In the genomic region with DNA sequence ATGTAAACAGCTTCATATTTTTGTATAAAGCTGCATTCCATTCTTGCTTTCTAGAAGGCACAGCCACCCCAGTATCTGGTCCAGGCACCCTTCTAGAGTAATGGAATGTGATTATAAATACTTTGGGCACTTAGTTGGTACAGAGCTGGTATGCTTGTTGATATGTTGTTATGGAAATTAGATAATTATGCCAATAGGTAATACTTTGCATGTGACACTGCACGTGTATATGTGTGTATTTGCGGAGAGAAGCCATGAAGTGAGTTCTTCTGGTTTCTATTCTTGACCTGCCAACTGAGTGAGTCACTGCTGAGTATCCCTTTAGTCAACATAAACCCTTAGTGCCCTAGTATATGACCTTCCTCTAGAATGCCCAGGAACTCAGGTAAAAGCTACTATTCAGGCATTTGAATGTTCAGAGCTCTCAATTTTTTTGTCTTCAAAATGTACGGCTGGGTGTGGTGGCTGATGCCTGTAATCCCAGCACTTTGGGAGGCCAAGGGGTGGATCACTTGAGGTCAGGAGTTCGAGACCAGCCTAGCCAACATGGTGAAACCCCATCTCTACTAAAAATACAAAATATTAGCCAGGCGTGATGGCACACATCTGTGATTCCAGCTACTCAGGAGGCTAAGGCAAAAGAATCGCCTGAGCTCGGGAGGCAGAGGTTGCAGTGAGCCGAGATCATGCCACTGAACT, we compare ENCODE assay signal across 1 cellular context.
TF ChIP-seq lines count a peak whose summit lies in the region.

No MANE protein-coding gene starts in this region.

TF ChIP-seq in A549, 52 proteins besides CTCF, POLR2A, EP300 and RAD21 (continued from another document):
- TF ChIP-seq, protein P1, sequence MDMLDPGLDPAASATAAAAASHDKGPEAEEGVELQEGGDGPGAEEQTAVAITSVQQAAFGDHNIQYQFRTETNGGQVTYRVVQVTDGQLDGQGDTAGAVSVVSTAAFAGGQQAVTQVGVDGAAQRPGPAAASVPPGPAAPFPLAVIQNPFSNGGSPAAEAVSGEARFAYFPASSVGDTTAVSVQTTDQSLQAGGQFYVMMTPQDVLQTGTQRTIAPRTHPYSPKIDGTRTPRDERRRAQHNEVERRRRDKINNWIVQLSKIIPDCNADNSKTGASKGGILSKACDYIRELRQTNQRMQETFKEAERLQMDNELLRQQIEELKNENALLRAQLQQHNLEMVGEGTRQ (IDR thresholded peaks at IDR 0.05) = 0 out of 2 replicates have a peak, but pooled peaks have one; percentile 18
- TF ChIP-seq, protein P2, sequence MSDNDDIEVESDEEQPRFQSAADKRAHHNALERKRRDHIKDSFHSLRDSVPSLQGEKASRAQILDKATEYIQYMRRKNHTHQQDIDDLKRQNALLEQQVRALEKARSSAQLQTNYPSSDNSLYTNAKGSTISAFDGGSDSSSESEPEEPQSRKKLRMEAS (IDR thresholded peaks at IDR 0.05) = peak; percentile 41; the same call in 1 of the 2 replicates
- peak; percentile 79 for TF ChIP-seq BHLHE40 (IDR thresholded peaks at IDR 0.05; ENCODE audit: low read depth, low read length)
- peak; percentile 65 for TF ChIP-seq FOSL2 (IDR thresholded peaks at IDR 0.05)
- peak; percentile 80 for TF ChIP-seq FOSL2 (CRISPR knock-in tag; IDR thresholded peaks at IDR 0.05)
- TF ChIP-seq MAFK (IDR thresholded peaks at IDR 0.05; ENCODE audit: partially characterized antibody) = peak; percentile 38
